ENCODE assay signal across 17 cellular contexts in genomic region chr12:91685917-91686316, GRCh38.
DNase-seq lines count a peak whose midpoint lies in the region; ATAC-seq and TF ChIP-seq lines count a peak whose summit lies in the region.
"Had no signal": no experiment of that assay in that cellular context is flagged by ENCODE, and none has a peak within 500 bp of the region (broad histone marks: within the 10 kb centered on the region; RNA-seq: fewer than 3 reads in every experiment).

No MANE protein-coding gene starts in this region.

- no peaks in the 10 kb centered on the region for H3K79me1 ChIP-seq in mesenchymal stem cell (replicated peaks; ENCODE audit: low read length, poor library complexity, severe bottlenecking)

- H3K18ac ChIP-seq in mesenchymal stem cell (ENCODE audit: low read depth in 1 of 2, low read length in 2 of 2): no peak overlapping the region

- H2AK5ac ChIP-seq in mesenchymal stem cell (ENCODE audit: low read length, severe bottlenecking): no peak overlapping the region

- H3K4me2 ChIP-seq in mesenchymal stem cell (ENCODE audit: low read length, poor library complexity, severe bottlenecking): no peak overlapping the region

- no peak overlapping the region for H3K27ac ChIP-seq in mesenchymal stem cell (ENCODE audit: low read length, poor library complexity, severe bottlenecking)
- H3K27ac ChIP-seq: esophagus squamous epithelium, right lobe of liver, vagina had no signal

- no peak for ATAC-seq in stimulated activated naive CD8-positive, alpha-beta T cell treated with anti-CD3 and anti-CD28 coated beads, Interleukin-15, Interleukin-2, amounts not matched to agents 100 U/mL and 50 U/mL, for 24 hours
- ATAC-seq: right lobe of liver had no signal

- H2AFZ ChIP-seq in mesenchymal stem cell (ENCODE audit: low read depth, low read length): no peak overlapping the region

- no peaks in the 10 kb centered on the region for H3K4me1 ChIP-seq in mesenchymal stem cell (ENCODE audit: control insufficient read depth, insufficient read depth, low read depth, low read length)
- H3K4me1 ChIP-seq: esophagus squamous epithelium, right lobe of liver, vagina had no signal

- no peak overlapping the region for H2BK120ac ChIP-seq in mesenchymal stem cell (ENCODE audit: low read depth, low read length)

- no peaks in the 10 kb centered on the region for H3K36me3 ChIP-seq in mesenchymal stem cell (ENCODE audit: control insufficient read depth in 1 of 2, insufficient read depth in 2 of 2, low read depth in 1 of 2, low read length in 2 of 2)
- H3K36me3 ChIP-seq: esophagus squamous epithelium, right lobe of liver, vagina had no signal

- no peaks in the 10 kb centered on the region for H3K9me3 ChIP-seq in mesenchymal stem cell (ENCODE audit: control insufficient read depth, low read length)
- H3K9me3 ChIP-seq: esophagus squamous epithelium, right lobe of liver, vagina had no signal

- POLR2A ChIA-PET in HEK293T (lab: Yijun Ruan, JAX): no interaction called here

- 81% methylated on average over 1 of the region's 2 CpGs for WGBS in mesenchymal stem cell

- CTCF ChIA-PET in HEK293T (lab: Yijun Ruan, JAX): no interaction called here

- H3K23ac ChIP-seq in mesenchymal stem cell (ENCODE audit: low read length in 2 of 2): no peak overlapping the region

- H4K8ac ChIP-seq in mesenchymal stem cell (ENCODE audit: low read length): no peak overlapping the region

- H4K91ac ChIP-seq in mesenchymal stem cell (ENCODE audit: low read length): no peak overlapping the region

- no peak overlapping the region for H3K14ac ChIP-seq in mesenchymal stem cell (ENCODE audit: low read length in 2 of 2)

- H3K4me3 ChIP-seq in choroid plexus epithelial cell (ENCODE audit: low read depth, low read length) (no peak overlapping the region), mesenchymal stem cell (ENCODE audit: insufficient read depth in 1 of 2, low read depth in 1 of 2, low read length in 2 of 2) (no peak overlapping the region)
- H3K4me3 ChIP-seq: esophagus squamous epithelium, lung, right lobe of liver, vagina had no signal

- DNase-seq in Daoy (ENCODE audit: low read depth): peak; percentile 51
- DNase-seq in LHCN-M2 (ENCODE audit: low read depth): peak; percentile 65
- peak; percentile 38 for DNase-seq in choroid plexus epithelial cell (ENCODE audit: low read depth)
- DNase-seq in mesenchymal stem cell: peak; percentile 26
- DNase-seq in stimulated activated naive CD8-positive, alpha-beta T cell treated with anti-CD3 and anti-CD28 coated beads, Interleukin-15, Interleukin-2, amounts not matched to agents 100 U/mL and 50 U/mL, for 24 hours: no peak
- no peak for DNase-seq in islet precursor cell
- no peak for DNase-seq in HEK293T (ENCODE audit: extremely low spot score)
- DNase-seq: activated CD4-positive, alpha-beta T cell treated with anti-CD3 and anti-CD28 coated beads, Interleukin-2, amount 50 U/mL, for 48 hours; activated naive CD4-positive, alpha-beta T cell treated with Interleukin-2 at 50 U/mL for 16 hours; esophagus squamous epithelium; NCI-H2029 treated with DMSO at 0.1 percent for 48 hours; right lobe of liver; Right ventricle myocardium superior; stimulated activated naive CD4-positive, alpha-beta T cell treated with Interleukin-2 at 50 U/mL for 16 hours; T-helper 9 cell had no signal

- H2BK15ac ChIP-seq in mesenchymal stem cell (ENCODE audit: low read depth, poor library complexity, severe bottlenecking): no peak overlapping the region

- H3K9ac ChIP-seq in mesenchymal stem cell (ENCODE audit: low read length): no peak overlapping the region

- TF ChIP-seq CTCF in choroid plexus epithelial cell (conservative IDR thresholded peaks at IDR 0.05; ENCODE audit: low read depth, low read length): no peak

- H2BK5ac ChIP-seq in mesenchymal stem cell (ENCODE audit: low read depth, low read length, poor library complexity, severe bottlenecking): no peak overlapping the region

- no peak overlapping the region for H3K4ac ChIP-seq in mesenchymal stem cell (ENCODE audit: low read depth in 1 of 2, low read length in 2 of 2)

- no peaks in the 10 kb centered on the region for H3K27me3 ChIP-seq in mesenchymal stem cell (ENCODE audit: control insufficient read depth in 1 of 2, insufficient read depth in 1 of 2, low read length in 2 of 2)
- H3K27me3 ChIP-seq: esophagus squamous epithelium, right lobe of liver, vagina had no signal

- no peak overlapping the region for H2BK12ac ChIP-seq in mesenchymal stem cell (ENCODE audit: low read length in 2 of 2)

TF ChIP-seq in HEK293T, 16 proteins besides CTCF, POLR2A, EP300 and RAD21:
- no peak for TF ChIP-seq HDGF (IDR thresholded peaks at IDR 0.05; ENCODE audit: borderline replicate concordance)
- TF ChIP-seq BHLHE40 (IDR thresholded peaks at IDR 0.05; ENCODE audit: borderline replicate concordance): no peak
- TF ChIP-seq ELF4 (IDR thresholded peaks at IDR 0.05): no peak
- no peak for TF ChIP-seq CTBP1 (IDR thresholded peaks at IDR 0.05; ENCODE audit: borderline replicate concordance)
- no peak for TF ChIP-seq ZNF384 (IDR thresholded peaks at IDR 0.05)
- no peak for TF ChIP-seq SUZ12 (IDR thresholded peaks at IDR 0.05)
- TF ChIP-seq SP1 (IDR thresholded peaks at IDR 0.05): no peak
TF ChIP-seq in HEK293T: peak in this region for 0.

Comparison
In these comparisons a context has a peak if more than half of its experiments do, and no peak if none do; other contexts are left out.
1. DNase-seq: peak in Daoy (single experiment), LHCN-M2 (single experiment), choroid plexus epithelial cell (single experiment) and mesenchymal stem cell (single experiment); none in stimulated activated naive CD8-positive, alpha-beta T cell treated with anti-CD3 and anti-CD28 coated beads, Interleukin-15, Interleukin-2, amounts not matched to agents 100 U/mL and 50 U/mL, for 24 hours (single experiment), islet precursor cell (single experiment) and HEK293T (single experiment).